In genomic region chr6:48833916-48834315, GRCh38 we compare ENCODE assay signal across 31 cellular contexts.
"Had no signal": no experiment of that assay in that cellular context is flagged by ENCODE, and none has a peak within 500 bp of the region (broad histone marks: within the 10 kb centered on the region; RNA-seq: fewer than 3 reads in every experiment).

No MANE protein-coding gene starts in this region.

- H3K4me1 ChIP-seq: adrenal gland, breast epithelium, gastrocnemius medialis, heart left ventricle had no signal

- H3K9me3 ChIP-seq: adrenal gland, breast epithelium, gastrocnemius medialis, heart left ventricle had no signal

- H3K4me3 ChIP-seq: adrenal gland, breast epithelium, cardiac muscle cell, coronary artery, dorsolateral prefrontal cortex, gastrocnemius medialis, heart left ventricle had no signal

- DNase-seq: activated CD4-positive, alpha-beta memory T cell treated with anti-CD3 and anti-CD28 coated beads, Interleukin-2, amount 10 ng/mL, durations not matched to agents 7 days and 5 days; activated CD4-positive, alpha-beta T cell treated with anti-CD3 and anti-CD28 coated beads for 1 hour; activated CD4-positive, alpha-beta T cell treated with anti-CD3 and anti-CD28 coated beads for 4 hours; activated CD4-positive, alpha-beta T cell treated with anti-CD3 and anti-CD28 coated beads, Interleukin-2, amount 10 ng/mL, durations not matched to agents 7 days and 5 days; activated CD4-positive, alpha-beta T cell treated with anti-CD3 and anti-CD28 coated beads, Interleukin-2, amount 50 U/mL, for 4 hours; activated CD8-positive, alpha-beta memory T cell treated with anti-CD3 and anti-CD28 coated beads, Interleukin-2, amount 50 U/mL, for 48 hours; activated effector memory CD4-positive, alpha-beta T cell treated with Interleukin-2 at 50 U/mL for 16 hours; activated gamma-delta T cell treated with Interleukin-2 at 50 U/mL for 16 hours; activated naive CD4-positive, alpha-beta T cell treated with anti-CD3 and anti-CD28 coated beads, Interleukin-2, amount 50 U/mL, for 16 hours; activated naive CD4-positive, alpha-beta T cell treated with Interleukin-2 at 50 U/mL for 16 hours; activated T-cell treated with anti-CD3 and anti-CD28 coated beads for 4 hours; activated T-cell treated with anti-CD3 and anti-CD28 coated beads, Interleukin-2, amount 50 U/mL, for 4 hours; adrenal gland; amygdala; aorta; central memory CD4-positive, alpha-beta T cell; cerebellar nuclear complex; dorsolateral prefrontal cortex; effector memory CD4-positive, alpha-beta T cell; endodermal cell; gastrocnemius medialis; glutamatergic neuron; heart left ventricle; T-helper 1 cell; T-helper 17 cell; T1000 had no signal

- H3K27ac ChIP-seq: adrenal gland, breast epithelium, cardiac muscle cell, coronary artery, dorsolateral prefrontal cortex, gastrocnemius medialis, heart left ventricle had no signal

- H3K27me3 ChIP-seq: adrenal gland, breast epithelium, cardiac muscle cell, dorsolateral prefrontal cortex, gastrocnemius medialis, heart left ventricle had no signal

- ATAC-seq: activated T-cell treated with anti-CD3 and anti-CD28 coated beads, Interleukin-2, amount 50 U/mL, for 4 hours; activated T-helper 17 cell treated with anti-CD3 and anti-CD28 coated beads, Interleukin-2, amount 50 U/mL, for 72 hours; esophagus mucosa; gastrocnemius medialis; heart left ventricle; T-helper 17 cell had no signal

- H3K36me3 ChIP-seq: adrenal gland, breast epithelium, cardiac muscle cell, gastrocnemius medialis, heart left ventricle had no signal
